ENCODE assay signal across 25 cellular contexts in the genomic region with DNA sequence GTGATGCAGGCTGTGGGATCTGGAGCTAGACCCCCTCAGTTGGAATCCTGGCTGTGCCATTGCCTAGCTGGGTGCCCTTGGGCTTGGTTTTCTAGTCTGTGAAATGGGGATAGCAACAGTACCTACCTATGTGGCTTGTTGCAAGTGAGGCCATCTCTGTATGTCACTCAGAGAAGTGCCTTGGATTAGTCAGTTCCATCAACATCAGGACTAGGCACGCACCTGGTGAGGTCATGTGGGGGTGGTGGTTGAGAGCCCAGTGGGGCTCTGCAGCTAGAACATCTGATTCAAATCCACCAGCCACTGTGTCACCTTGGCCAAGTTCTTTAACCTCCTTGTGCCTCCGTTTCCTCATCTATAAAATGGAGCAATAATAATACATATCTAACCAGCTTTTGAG. TPM values are rescaled to one million over a fixed set of nuclear protein-coding genes. Genes with fewer than 3 reads are reported as not detected.
DNase-seq lines count a peak whose midpoint lies in the region; ATAC-seq, FAIRE-seq and TF ChIP-seq lines count a peak whose summit lies in the region.
"Had no signal": no experiment of that assay in that cellular context is flagged by ENCODE, and none has a peak within 500 bp of the region (broad histone marks: within the 10 kb centered on the region; RNA-seq: fewer than 3 reads in every experiment).

No MANE protein-coding gene starts in this region.

- H3K9me3 Mint-ChIP-seq in stimulated activated effector memory CD8-positive, alpha-beta T cell treated with anti-CD3 and anti-CD28 coated beads, Interleukin-12 subunit alpha, Interleukin-12 subunit beta, amount 100 ng/mL, for 72 hours, result no peaks in the 10 kb centered on the region
- H3K9me3 Mint-ChIP-seq: CD14-positive monocyte; CD4-positive, alpha-beta T cell; CD8-positive, alpha-beta memory T cell had no signal

- no peak for TF ChIP-seq EP300 in HepG2 (IDR thresholded peaks at IDR 0.05; ENCODE audit: low read depth in 2 of 2, low read length in 2 of 2)
- no peak for TF ChIP-seq EP300 in HepG2 (CRISPR knock-in tag; IDR thresholded peaks at IDR 0.05; ENCODE audit: borderline replicate concordance)

- no peak overlapping the region for H2AFZ ChIP-seq in HepG2 (ENCODE audit: low read length)

- no peaks in the 10 kb centered on the region for H3K9me3 ChIP-seq in HepG2 (ENCODE audit: low read length)
- no peaks in the 10 kb centered on the region for H3K9me3 ChIP-seq in right lobe of liver
- H3K9me3 ChIP-seq: A549; BE2C; BLaER1 treated with 17β-estradiol and CSF1 and Interleukin-3, amounts not matched to agents 10 nM and 100 nM; HAP-1 had no signal

- H3K36me3 ChIP-seq in HepG2 (replicated peaks in 1 of 2; ENCODE audit: control insufficient read depth in 1 of 2, insufficient read depth in 2 of 2, low read length in 2 of 2) (no peaks in the 10 kb centered on the region), right lobe of liver (no peaks in the 10 kb centered on the region)
- H3K36me3 ChIP-seq: BE2C; BLaER1 treated with 17β-estradiol and CSF1 and Interleukin-3, amounts not matched to agents 10 nM and 100 nM; HAP-1 had no signal

- no peaks in the 10 kb centered on the region for H3K4me1 Mint-ChIP-seq in stimulated activated effector memory CD8-positive, alpha-beta T cell treated with anti-CD3 and anti-CD28 coated beads, Interleukin-12 subunit alpha, Interleukin-12 subunit beta, amount 100 ng/mL, for 72 hours
- H3K4me1 Mint-ChIP-seq: CD14-positive monocyte; CD8-positive, alpha-beta memory T cell had no signal

- no peak overlapping the region for H3K9ac ChIP-seq in HepG2 (ENCODE audit: insufficient read depth, low read depth, low read length)
- H3K9ac ChIP-seq: BLaER1 treated with 17β-estradiol and CSF1 and Interleukin-3, amounts not matched to agents 10 nM and 100 nM had no signal

- no peaks in the 10 kb centered on the region for H3K36me3 Mint-ChIP-seq in stimulated activated effector memory CD8-positive, alpha-beta T cell treated with anti-CD3 and anti-CD28 coated beads, Interleukin-12 subunit alpha, Interleukin-12 subunit beta, amount 100 ng/mL, for 72 hours
- H3K36me3 Mint-ChIP-seq: CD14-positive monocyte; CD8-positive, alpha-beta memory T cell had no signal

- no peaks in the 10 kb centered on the region for H4K20me1 ChIP-seq in HepG2 (ENCODE audit: insufficient read depth, low read length)

- no peak for DNase-seq in HepG2 (ENCODE audit: low spot score)
- DNase-seq in right lobe of liver, result no peak
- peak; percentile 24 for DNase-seq in posterior vena cava (ENCODE audit: low spot score)
- no peak for DNase-seq in stimulated activated effector memory CD8-positive, alpha-beta T cell treated with anti-CD3 and anti-CD28 coated beads, Interleukin-12 subunit alpha, Interleukin-12 subunit beta, amount 100 ng/mL, for 72 hours (ENCODE audit: low spot score in 2 of 2)
- DNase-seq in GF-D8 (lab: John Stamatoyannopoulos, UW), result no peak
- no peak for DNase-seq in NCI-H2171 (lab: John Stamatoyannopoulos, UW)
- DNase-seq: 8988T; ACHN; AML-193; BE2C; CD4-positive, alpha-beta T cell; CD8-positive, alpha-beta memory T cell; DMS 273 treated with DMSO at 0.1 percent for 48 hours; DMS79; EL; GDM1; GOT3 had no signal

- 9% methylated on average over 2 of the region's 2 CpGs for WGBS in HepG2 (ENCODE audit: low lambda C conversion rate)
- 86% methylated on average over 1 of the region's 2 CpGs for WGBS in right lobe of liver (ENCODE audit: insufficient coverage, low coverage, low lambda C conversion rate, missing lambda C conversion rate)

- TF ChIP-seq POLR2A in HepG2 (IDR thresholded peaks at IDR 0.05; ENCODE audit: insufficient read depth in 1 of 2, low read depth in 2 of 2, low read length in 2 of 2) (no peak), right lobe of liver (IDR thresholded peaks at IDR 0.05) (no peak)

- no peak overlapping the region for H3K4me2 ChIP-seq in HepG2 (ENCODE audit: low read depth, low read length)
- H3K4me2 ChIP-seq: A549 had no signal

- H3K27ac ChIP-seq in HepG2 (ENCODE audit: extremely low read length, insufficient read depth, low read length), result no peak overlapping the region
- no peak overlapping the region for H3K27ac ChIP-seq in right lobe of liver
- H3K27ac ChIP-seq: A549; BLaER1 treated with 17β-estradiol and CSF1 and Interleukin-3, amounts not matched to agents 10 nM and 100 nM had no signal

- H3K27ac Mint-ChIP-seq in stimulated activated effector memory CD8-positive, alpha-beta T cell treated with anti-CD3 and anti-CD28 coated beads, Interleukin-12 subunit alpha, Interleukin-12 subunit beta, amount 100 ng/mL, for 72 hours, result no peak overlapping the region
- H3K27ac Mint-ChIP-seq: CD14-positive monocyte; CD4-positive, alpha-beta T cell; CD8-positive, alpha-beta memory T cell had no signal

- CTCF ChIA-PET in HepG2 (lab: Yijun Ruan, JAX; ENCODE audit: low intra/inter-chr PET ratio, low total read pairs), result no interaction called here

- POLR2A ChIA-PET in HepG2 (lab: Yijun Ruan, JAX), result no interaction called here

- FAIRE-seq in HepG2 (lab: Jason Lieb, UNC), result no peak
- FAIRE-seq: A549, D721Med, GM12891, GM18507, H54 had no signal

- no peak overlapping the region for H3K4me3 ChIP-seq in HepG2 (replicated peaks in 1 of 3; ENCODE audit: insufficient read depth in 1 of 3, low read depth in 2 of 3, low read length in 3 of 3)
- H3K4me3 ChIP-seq in right lobe of liver, result no peak overlapping the region
- H3K4me3 ChIP-seq: A549; BLaER1 treated with 17β-estradiol and CSF1 and Interleukin-3, amounts not matched to agents 10 nM and 100 nM; HAP-1 had no signal

- no TSS peak for BruUV-seq in HepG2 (replicated peaks; lab: Mats Ljungman, UMichigan)

- H3K79me2 ChIP-seq in HepG2 (ENCODE audit: insufficient read depth, low read length), result no peaks in the 10 kb centered on the region

- TF ChIP-seq CTCF in HepG2 (CRISPR knock-in tag; IDR thresholded peaks at IDR 0.05) (no peak), right lobe of liver (IDR thresholded peaks at IDR 0.05) (no peak)

- TF ChIP-seq RAD21 in HepG2 (CRISPR knock-in tag; IDR thresholded peaks at IDR 0.05), result no peak

- ATAC-seq in HepG2 (no peak), right lobe of liver (no peak)
- ATAC-seq in stimulated activated effector memory CD8-positive, alpha-beta T cell treated with anti-CD3 and anti-CD28 coated beads, Interleukin-12 subunit alpha, Interleukin-12 subunit beta, amount 100 ng/mL, for 72 hours, result peak; percentile 61

- in situ Hi-C loops in HepG2 (cut with HindIII; ENCODE audit: extremely low pct_ligation_motif_present, low pct_unique_long_range_greater_than_20kb), result no loop called here

- H3K27me3 ChIP-seq in HepG2 (ENCODE audit: control insufficient read depth in 1 of 2, insufficient read depth in 2 of 2, low read length in 2 of 2) (peaks cover 0 to 14% of the 10 kb centered on the region in 2 experiments; a peak in 2 of 5 replicates), right lobe of liver (no peaks in the 10 kb centered on the region)
- H3K27me3 ChIP-seq: BE2C; BLaER1 treated with 17β-estradiol and CSF1 and Interleukin-3, amounts not matched to agents 10 nM and 100 nM had no signal

- intact Hi-C loops in HepG2 (cut with micrococcal nuclease; ENCODE audit: unreplicated experiment) (no loop called here), right lobe of liver (cut with DNase I) (no loop called here), posterior vena cava (cut with DNase I) (no loop called here)

- no peak overlapping the region for H3K4me3 Mint-ChIP-seq in stimulated activated effector memory CD8-positive, alpha-beta T cell treated with anti-CD3 and anti-CD28 coated beads, Interleukin-12 subunit alpha, Interleukin-12 subunit beta, amount 100 ng/mL, for 72 hours
- H3K4me3 Mint-ChIP-seq: CD14-positive monocyte; CD4-positive, alpha-beta T cell; CD8-positive, alpha-beta memory T cell had no signal

- no peaks in the 10 kb centered on the region for H3K4me1 ChIP-seq in HepG2 (ENCODE audit: insufficient read depth, low read length)
- no peaks in the 10 kb centered on the region for H3K4me1 ChIP-seq in right lobe of liver
- H3K4me1 ChIP-seq: A549, BE2C, HAP-1 had no signal

RNA-seq across cellular contexts. Expression of a gene that starts 12.5 kb away (rescaled TPM):
- total RNA-seq in HepG2 (2016; rRNA removed; fragmentation: Illumina TruSeq; extraction: Trizol) (not detected in 2 replicates), right lobe of liver (under 1 TPM in 1 of 6 experiments, not detected in 5; 0.33 TPM), posterior vena cava (1 to 10 TPM; 2.2 to 2.5 TPM)
- not detected in 2 replicates for total RNA-seq in HepG2 (2016; cell fraction: cytosol; rRNA removed; fragmentation: Illumina TruSeq; extraction: Trizol; ENCODE audit: low read depth)
- total RNA-seq in HepG2 (2016; cell fraction: insoluble cytoplasmic fraction; rRNA removed; fragmentation: Illumina TruSeq; extraction: Trizol), result not detected in 2 replicates
- not detected in 2 replicates for total RNA-seq in HepG2 (2016; cell fraction: membrane; rRNA removed; fragmentation: Illumina TruSeq; extraction: Trizol)
- not detected in 2 replicates for total RNA-seq in HepG2 (2016; cell fraction: nucleus; rRNA removed; fragmentation: Illumina TruSeq; extraction: Trizol)
- not detected in 2 replicates for polyA plus RNA-seq in HepG2 (2011; rRNA removed)
- not detected in 2 replicates for polyA plus RNA-seq in HepG2 (2011; cell fraction: cytosol; rRNA removed)
- polyA plus RNA-seq in HepG2 (2011; cell fraction: nucleus; rRNA removed), result not detected in 2 replicates
- not detected in 2 replicates for polyA plus RNA-seq in HepG2 (2012)
- polyA plus RNA-seq in HepG2 (2016; cell fraction: cytosol; fragmentation: Illumina TruSeq; extraction: Trizol; ENCODE audit: low read depth), result not detected in 2 replicates
- not detected in 2 replicates for polyA plus RNA-seq in HepG2 (2016; cell fraction: insoluble cytoplasmic fraction; fragmentation: Illumina TruSeq; extraction: Trizol; ENCODE audit: low read depth)
- not detected in 2 replicates for polyA plus RNA-seq in HepG2 (2016; cell fraction: membrane; fragmentation: Illumina TruSeq; extraction: Trizol; ENCODE audit: low read depth)
- polyA plus RNA-seq in HepG2 (2016; cell fraction: nucleus; fragmentation: Illumina TruSeq; extraction: Trizol; ENCODE audit: insufficient read depth, low read depth), result not detected in 2 replicates
- polyA minus RNA-seq in HepG2 (2011; rRNA and poly(A)+ RNA removed; ENCODE audit: low replicate concordance), result not detected in 2 replicates
- polyA minus RNA-seq in HepG2 (2011; cell fraction: cytosol; rRNA and poly(A)+ RNA removed), result not detected in 2 replicates
- polyA minus RNA-seq in HepG2 (2011; cell fraction: nucleus; rRNA and poly(A)+ RNA removed), result not detected in 2 replicates
- total RNA-seq: CD4-positive, alpha-beta T cell; CD8-positive, alpha-beta memory T cell had no signal
- polyA plus RNA-seq: A549; CD14-positive monocyte; CD8-positive, alpha-beta memory T cell had no signal

RNA-seq across cellular contexts. Expression of a gene that starts 54.0 kb away (rescaled TPM):
- total RNA-seq in HepG2 (2016; rRNA removed; fragmentation: Illumina TruSeq; extraction: Trizol), result 231 and 288 TPM in 2 replicates
- 61.5 and 68.7 TPM in 2 replicates for total RNA-seq in HepG2 (2016; cell fraction: cytosol; rRNA removed; fragmentation: Illumina TruSeq; extraction: Trizol; ENCODE audit: low read depth)
- 223 and 276 TPM in 2 replicates for total RNA-seq in HepG2 (2016; cell fraction: insoluble cytoplasmic fraction; rRNA removed; fragmentation: Illumina TruSeq; extraction: Trizol)
- 134 and 154 TPM in 2 replicates for total RNA-seq in HepG2 (2016; cell fraction: membrane; rRNA removed; fragmentation: Illumina TruSeq; extraction: Trizol)
- total RNA-seq in HepG2 (2016; cell fraction: nucleus; rRNA removed; fragmentation: Illumina TruSeq; extraction: Trizol), result 168 and 193 TPM in 2 replicates
- polyA plus RNA-seq in HepG2 (2011; rRNA removed), result 131 and 153 TPM in 2 replicates
- 111 and 139 TPM in 2 replicates for polyA plus RNA-seq in HepG2 (2011; cell fraction: cytosol; rRNA removed)
- 88.9 and 104 TPM in 2 replicates for polyA plus RNA-seq in HepG2 (2011; cell fraction: nucleus; rRNA removed)
- 170 and 173 TPM in 2 replicates for polyA plus RNA-seq in HepG2 (2012)
- polyA plus RNA-seq in HepG2 (2016; cell fraction: cytosol; fragmentation: Illumina TruSeq; extraction: Trizol; ENCODE audit: low read depth), result 29.0 and 30.9 TPM in 2 replicates
- 222 and 255 TPM in 2 replicates for polyA plus RNA-seq in HepG2 (2016; cell fraction: insoluble cytoplasmic fraction; fragmentation: Illumina TruSeq; extraction: Trizol; ENCODE audit: low read depth)
- 56.7 and 58.4 TPM in 2 replicates for polyA plus RNA-seq in HepG2 (2016; cell fraction: membrane; fragmentation: Illumina TruSeq; extraction: Trizol; ENCODE audit: low read depth)
- 145 and 159 TPM in 2 replicates for polyA plus RNA-seq in HepG2 (2016; cell fraction: nucleus; fragmentation: Illumina TruSeq; extraction: Trizol; ENCODE audit: insufficient read depth, low read depth)
- 131 and 343 TPM in 2 replicates for polyA minus RNA-seq in HepG2 (2011; rRNA and poly(A)+ RNA removed; ENCODE audit: low replicate concordance)
- 168 and 178 TPM in 2 replicates for polyA minus RNA-seq in HepG2 (2011; cell fraction: cytosol; rRNA and poly(A)+ RNA removed)
- polyA minus RNA-seq in HepG2 (2011; cell fraction: nucleus; rRNA and poly(A)+ RNA removed), result 284 and 317 TPM in 2 replicates
- total RNA-seq in right lobe of liver, result 10 to 100 TPM; 30.4 to 62.6 (median 37.1) TPM
- 10 to 100 TPM; 71.4 to 74.8 TPM for total RNA-seq in posterior vena cava

RNA-seq across cellular contexts. Expression of a gene that starts 55.4 kb away (rescaled TPM):
- total RNA-seq in HepG2 (2016; rRNA removed; fragmentation: Illumina TruSeq; extraction: Trizol), result 87.7 and 98.2 TPM in 2 replicates
- total RNA-seq in HepG2 (2016; cell fraction: cytosol; rRNA removed; fragmentation: Illumina TruSeq; extraction: Trizol; ENCODE audit: low read depth), result 26.2 and 26.7 TPM in 2 replicates
- total RNA-seq in HepG2 (2016; cell fraction: insoluble cytoplasmic fraction; rRNA removed; fragmentation: Illumina TruSeq; extraction: Trizol), result 85.6 and 95.5 TPM in 2 replicates
- 86.8 and 92.3 TPM in 2 replicates for total RNA-seq in HepG2 (2016; cell fraction: membrane; rRNA removed; fragmentation: Illumina TruSeq; extraction: Trizol)
- 37.3 and 40.4 TPM in 2 replicates for total RNA-seq in HepG2 (2016; cell fraction: nucleus; rRNA removed; fragmentation: Illumina TruSeq; extraction: Trizol)
- 29.9 and 41.3 TPM in 2 replicates for polyA plus RNA-seq in HepG2 (2011; rRNA removed)
- polyA plus RNA-seq in HepG2 (2011; cell fraction: cytosol; rRNA removed), result 26.1 and 37.8 TPM in 2 replicates
- 10.4 and 16.8 TPM in 2 replicates for polyA plus RNA-seq in HepG2 (2011; cell fraction: nucleus; rRNA removed)
- polyA plus RNA-seq in HepG2 (2012), result 39.7 and 59.3 TPM in 2 replicates
- 18.8 and 21.5 TPM in 2 replicates for polyA plus RNA-seq in HepG2 (2016; cell fraction: cytosol; fragmentation: Illumina TruSeq; extraction: Trizol; ENCODE audit: low read depth)
- 78.8 and 84.6 TPM in 2 replicates for polyA plus RNA-seq in HepG2 (2016; cell fraction: insoluble cytoplasmic fraction; fragmentation: Illumina TruSeq; extraction: Trizol; ENCODE audit: low read depth)
- polyA plus RNA-seq in HepG2 (2016; cell fraction: membrane; fragmentation: Illumina TruSeq; extraction: Trizol; ENCODE audit: low read depth), result 49.8 and 51.3 TPM in 2 replicates
- 53.3 and 55.5 TPM in 2 replicates for polyA plus RNA-seq in HepG2 (2016; cell fraction: nucleus; fragmentation: Illumina TruSeq; extraction: Trizol; ENCODE audit: insufficient read depth, low read depth)
- polyA minus RNA-seq in HepG2 (2011; rRNA and poly(A)+ RNA removed; ENCODE audit: low replicate concordance), result 29.6 and 43.5 TPM in 2 replicates
- 17.1 and 26.2 TPM in 2 replicates for polyA minus RNA-seq in HepG2 (2011; cell fraction: cytosol; rRNA and poly(A)+ RNA removed)
- 8.4 and 15.7 TPM in 2 replicates for polyA minus RNA-seq in HepG2 (2011; cell fraction: nucleus; rRNA and poly(A)+ RNA removed)
- total RNA-seq in right lobe of liver, result 100 to 1,000 TPM in 2 of 6 experiments, 10 to 100 TPM in 4; 14.4 to 166 (median 46.0) TPM
- 10 to 100 TPM; 17.9 to 23.4 TPM for total RNA-seq in posterior vena cava
